Comparison of ENCODE assay signal across 21 cellular contexts in the genomic region with DNA sequence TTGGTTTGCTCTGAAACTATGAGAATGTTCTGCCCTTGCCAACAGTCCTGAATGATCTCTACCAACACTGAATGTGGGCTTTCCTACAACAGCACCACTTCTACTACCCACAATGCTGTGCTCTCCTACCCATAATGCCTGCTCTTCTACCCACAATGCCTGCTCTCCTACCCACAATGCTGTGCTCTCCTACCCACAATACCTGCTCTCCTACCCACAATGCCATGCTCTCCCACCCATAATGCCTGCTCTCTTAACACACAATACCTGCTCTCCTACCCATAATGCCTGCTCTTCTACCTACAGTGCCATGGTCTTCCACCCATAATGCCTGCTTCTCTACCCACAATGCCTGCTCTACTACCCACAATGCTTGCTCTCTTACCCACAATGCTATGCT.
DNase-seq lines count a peak whose midpoint lies in the region; ATAC-seq, FAIRE-seq and TF ChIP-seq lines count a peak whose summit lies in the region.
"Had no signal": no experiment of that assay in that cellular context is flagged by ENCODE, and none has a peak within 500 bp of the region (broad histone marks: within the 10 kb centered on the region; RNA-seq: fewer than 3 reads in every experiment).

No MANE protein-coding gene starts in this region.

- POLR2A ChIA-PET in HepG2 (lab: Yijun Ruan, JAX), result no interaction called here

- H4K20me1 ChIP-seq in HepG2 (ENCODE audit: insufficient read depth, low read length), result no peaks in the 10 kb centered on the region

- CTCF ChIA-PET in HepG2 (lab: Yijun Ruan, JAX; ENCODE audit: low intra/inter-chr PET ratio, low total read pairs), result no interaction called here

- ATAC-seq in HepG2 (no peak), right lobe of liver (no peak), HG02571 (IDR thresholded peaks at IDR 0.05; ENCODE audit: unreplicated experiment) (no peak)
- ATAC-seq: GM12878 had no signal

- H3K9me3 ChIP-seq in HepG2 (ENCODE audit: low read length) (peaks cover 4% of the 10 kb centered on the region; the same call in 1 of the 2 replicates), right lobe of liver (no peaks in the 10 kb centered on the region)
- H3K9me3 ChIP-seq: MG63, Peyer's patch had no signal

- H2AFZ ChIP-seq in HepG2 (ENCODE audit: low read length), result no peak overlapping the region

- no peak for TF ChIP-seq EP300 in HepG2 (IDR thresholded peaks at IDR 0.05; ENCODE audit: low read depth in 2 of 2, low read length in 2 of 2)
- no peak for TF ChIP-seq EP300 in HepG2 (CRISPR knock-in tag; IDR thresholded peaks at IDR 0.05; ENCODE audit: borderline replicate concordance)

- H3K4me2 ChIP-seq in HepG2 (ENCODE audit: low read depth, low read length), result no peak overlapping the region

- no peaks in the 10 kb centered on the region for H3K79me2 ChIP-seq in HepG2 (ENCODE audit: insufficient read depth, low read length)

- no peak overlapping the region for H3K4me3 ChIP-seq in HepG2 (replicated peaks in 1 of 3; ENCODE audit: insufficient read depth in 1 of 3, low read depth in 2 of 3, low read length in 3 of 3)
- H3K4me3 ChIP-seq in right lobe of liver, result no peak overlapping the region
- H3K4me3 ChIP-seq in LNCaP clone FGC (ENCODE audit: low read depth, low read length), result no peak overlapping the region
- H3K4me3 ChIP-seq in bronchial epithelial cell (ENCODE audit: low read depth, low read length), result no peak overlapping the region
- H3K4me3 ChIP-seq: GM12878, MG63, Peyer's patch, SK-N-MC had no signal

- no TSS peak for BruUV-seq in HepG2 (replicated peaks; lab: Mats Ljungman, UMichigan)

- H3K4me1 ChIP-seq in HepG2 (ENCODE audit: insufficient read depth, low read length) (peaks cover 10% of the 10 kb centered on the region; the same call in 1 of the 2 replicates), right lobe of liver (no peaks in the 10 kb centered on the region)
- H3K4me1 ChIP-seq: Peyer's patch had no signal

- H3K27me3 ChIP-seq in HepG2 (ENCODE audit: control insufficient read depth in 1 of 2, insufficient read depth in 2 of 2, low read length in 2 of 2) (peaks cover 1 to 7% of the 10 kb centered on the region in 2 experiments; a peak in 2 of 5 replicates), right lobe of liver (no peaks in the 10 kb centered on the region), bronchial epithelial cell (ENCODE audit: control insufficient read depth, insufficient read depth, low read length) (no peaks in the 10 kb centered on the region)
- H3K27me3 ChIP-seq: MG63, Peyer's patch had no signal

- no peak overlapping the region for H3K27ac ChIP-seq in HepG2 (ENCODE audit: extremely low read length, insufficient read depth, low read length)
- no peak overlapping the region for H3K27ac ChIP-seq in right lobe of liver
- H3K27ac ChIP-seq: Peyer's patch, SK-N-MC had no signal

- no peaks in the 10 kb centered on the region for H3K36me3 ChIP-seq in HepG2 (replicated peaks in 1 of 2; ENCODE audit: control insufficient read depth in 1 of 2, insufficient read depth in 2 of 2, low read length in 2 of 2)
- H3K36me3 ChIP-seq in right lobe of liver, result no peaks in the 10 kb centered on the region
- H3K36me3 ChIP-seq in bronchial epithelial cell (ENCODE audit: control insufficient read depth, insufficient read depth, low read length), result no peaks in the 10 kb centered on the region
- H3K36me3 ChIP-seq: MG63, Peyer's patch had no signal

- no peak for DNase-seq in HepG2 (ENCODE audit: low spot score)
- DNase-seq in right lobe of liver, result no peak
- peak; percentile 14 for DNase-seq in LNCaP clone FGC (ENCODE audit: low read depth)
- DNase-seq in bronchial epithelial cell (ENCODE audit: low read depth), result no peak
- no peak for DNase-seq in COLO829 (ENCODE audit: low spot score)
- DNase-seq in OCI-M2 (lab: John Stamatoyannopoulos, UW; ENCODE audit: unreplicated experiment), result no peak
- DNase-seq in NCI-H2227 (lab: John Stamatoyannopoulos, UW; ENCODE audit: unreplicated experiment), result no peak
- DNase-seq: 8988T, ACHN, HFFc6, KBM-7, MG63, NCI-H2029, NCI-H226, NCI-H510A, Peyer's patch, SHP77 treated with DMSO at 0.1 percent for 48 hours had no signal

- no peak for TF ChIP-seq RAD21 in HepG2 (CRISPR knock-in tag; IDR thresholded peaks at IDR 0.05)

- TF ChIP-seq POLR2A in HepG2 (IDR thresholded peaks at IDR 0.05; ENCODE audit: insufficient read depth in 1 of 2, low read depth in 2 of 2, low read length in 2 of 2), result no peak
- no peak for TF ChIP-seq POLR2A in right lobe of liver (IDR thresholded peaks at IDR 0.05)

- no peak overlapping the region for H3K9ac ChIP-seq in HepG2 (ENCODE audit: insufficient read depth, low read depth, low read length)

- FAIRE-seq in HepG2 (lab: Jason Lieb, UNC) (no peak), bronchial epithelial cell (lab: Jason Lieb, UNC) (peak; percentile 77)
- FAIRE-seq: D721Med, GM12878 had no signal

- intact Hi-C loops in HepG2 (cut with micrococcal nuclease; ENCODE audit: unreplicated experiment) (no loop called here), right lobe of liver (cut with DNase I) (no loop called here)

- TF ChIP-seq CTCF in HepG2 (CRISPR knock-in tag; IDR thresholded peaks at IDR 0.05) (no peak), right lobe of liver (IDR thresholded peaks at IDR 0.05) (no peak), LNCaP clone FGC (IDR thresholded peaks at IDR 0.05; ENCODE audit: control insufficient read depth, extremely low read depth, insufficient read depth) (no peak), bronchial epithelial cell (IDR thresholded peaks at IDR 0.05; ENCODE audit: insufficient read depth, low read length, severe bottlenecking) (no peak)

- in situ Hi-C loops in HepG2 (cut with HindIII; ENCODE audit: extremely low pct_ligation_motif_present, low pct_unique_long_range_greater_than_20kb), result no loop called here

TF ChIP-seq in HepG2, 621 proteins besides CTCF, POLR2A, EP300 and RAD21:
- TF ChIP-seq HIVEP1 (CRISPR knock-in tag; IDR thresholded peaks at IDR 0.05), result no peak
- no peak for TF ChIP-seq ETV5 (CRISPR knock-in tag; IDR thresholded peaks at IDR 0.05; ENCODE audit: borderline replicate concordance)
- no peak for TF ChIP-seq ZNF30 (CRISPR knock-in tag; IDR thresholded peaks at IDR 0.05)
- TF ChIP-seq, protein P1, sequence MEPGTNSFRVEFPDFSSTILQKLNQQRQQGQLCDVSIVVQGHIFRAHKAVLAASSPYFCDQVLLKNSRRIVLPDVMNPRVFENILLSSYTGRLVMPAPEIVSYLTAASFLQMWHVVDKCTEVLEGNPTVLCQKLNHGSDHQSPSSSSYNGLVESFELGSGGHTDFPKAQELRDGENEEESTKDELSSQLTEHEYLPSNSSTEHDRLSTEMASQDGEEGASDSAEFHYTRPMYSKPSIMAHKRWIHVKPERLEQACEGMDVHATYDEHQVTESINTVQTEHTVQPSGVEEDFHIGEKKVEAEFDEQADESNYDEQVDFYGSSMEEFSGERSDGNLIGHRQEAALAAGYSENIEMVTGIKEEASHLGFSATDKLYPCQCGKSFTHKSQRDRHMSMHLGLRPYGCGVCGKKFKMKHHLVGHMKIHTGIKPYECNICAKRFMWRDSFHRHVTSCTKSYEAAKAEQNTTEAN (CRISPR knock-in tag; conservative IDR thresholded peaks at IDR 0.05), result no peak
- no peak for TF ChIP-seq GABPA (IDR thresholded peaks at IDR 0.05; ENCODE audit: low read depth, low read length)
- no peak for TF ChIP-seq GABPA (CRISPR knock-in tag; IDR thresholded peaks at IDR 0.05; ENCODE audit: low read depth)
- no peak for TF ChIP-seq MAZ (IDR thresholded peaks at IDR 0.05; ENCODE audit: borderline replicate concordance, low read depth, low read length)
- TF ChIP-seq MAZ (CRISPR knock-in tag; IDR thresholded peaks at IDR 0.05; ENCODE audit: low read depth), result no peak
- no peak for TF ChIP-seq NFYC (CRISPR knock-in tag; IDR thresholded peaks at IDR 0.05)
- TF ChIP-seq ZNF143 (CRISPR knock-in tag; IDR thresholded peaks at IDR 0.05), result peak; percentile 81
